1 cellular context compared by ENCODE assay signal in genomic region chr12:53984901-53985357, GRCh38.
TF ChIP-seq lines count a peak whose summit lies in the region.

TSS of gene HOXC10 (plus strand) at chr12:53985146. CDS start at chr12:53985260, 114 bp downstream.

TF ChIP-seq in HepG2, 621 proteins besides CTCF, POLR2A, EP300 and RAD21 (continued from another document and continues in another):
- no peak for TF ChIP-seq ZXDC (CRISPR knock-in tag; IDR thresholded peaks at IDR 0.05)
- TF ChIP-seq YEATS2 (CRISPR knock-in tag; IDR thresholded peaks at IDR 0.05; ENCODE audit: borderline replicate concordance) = no peak
- no peak for TF ChIP-seq ZNF775 (CRISPR knock-in tag; IDR thresholded peaks at IDR 0.05; ENCODE audit: borderline replicate concordance)
- TF ChIP-seq THRA (CRISPR knock-in tag; IDR thresholded peaks at IDR 0.05; ENCODE audit: borderline replicate concordance) = no peak
- TF ChIP-seq ZNF790 (CRISPR knock-in tag; IDR thresholded peaks at IDR 0.05; ENCODE audit: borderline replicate concordance) = no peak
- TF ChIP-seq SALL2 (CRISPR knock-in tag; IDR thresholded peaks at IDR 0.05) = no peak
- TF ChIP-seq ZNF850 (CRISPR knock-in tag; conservative IDR thresholded peaks at IDR 0.05) = no peak
- no peak for TF ChIP-seq ZSCAN31 (CRISPR knock-in tag; IDR thresholded peaks at IDR 0.05; ENCODE audit: low read depth)
- TF ChIP-seq HMGXB4 (CRISPR knock-in tag; IDR thresholded peaks at IDR 0.05; ENCODE audit: borderline replicate concordance in 1 of 2, low read depth in 1 of 2) = 0 out of 4 replicates have a peak, but pooled peaks of 1 of the 2 experiments have one; percentile 47
- TF ChIP-seq ZBTB7A (CRISPR knock-in tag; IDR thresholded peaks at IDR 0.05) = no peak
- TF ChIP-seq TCF7 (IDR thresholded peaks at IDR 0.05; ENCODE audit: low read depth) = no peak
- peak; percentile 76 for TF ChIP-seq CREM (IDR thresholded peaks at IDR 0.05)
- no peak for TF ChIP-seq CREM (CRISPR knock-in tag; IDR thresholded peaks at IDR 0.05)
- TF ChIP-seq ZSCAN25 (CRISPR knock-in tag; IDR thresholded peaks at IDR 0.05) = no peak
- TF ChIP-seq DNMT1 (CRISPR knock-in tag; IDR thresholded peaks at IDR 0.05) = no peak
- TF ChIP-seq ZNF570 (CRISPR knock-in tag; IDR thresholded peaks at IDR 0.05; ENCODE audit: borderline replicate concordance) = no peak
- TF ChIP-seq PITX1 (CRISPR knock-in tag; IDR thresholded peaks at IDR 0.05) = no peak
- TF ChIP-seq ZNF580 (CRISPR knock-in tag; IDR thresholded peaks at IDR 0.05; ENCODE audit: borderline replicate concordance, low read depth) = no peak
- 0 out of 2 replicates have a peak, but pooled peaks have one; percentile 24 for TF ChIP-seq GATAD1 (CRISPR knock-in tag; IDR thresholded peaks at IDR 0.05)
- TF ChIP-seq ZNF138 (CRISPR knock-in tag; IDR thresholded peaks at IDR 0.05; ENCODE audit: low read depth) = no peak
- TF ChIP-seq FOXO1 (CRISPR knock-in tag; IDR thresholded peaks at IDR 0.05) = no peak
- TF ChIP-seq NFRKB (IDR thresholded peaks at IDR 0.05) = no peak
- TF ChIP-seq TGIF2 (CRISPR knock-in tag; IDR thresholded peaks at IDR 0.05) = no peak
- TF ChIP-seq ZNF335 (CRISPR knock-in tag; IDR thresholded peaks at IDR 0.05) = no peak
- TF ChIP-seq ZNF800 (CRISPR knock-in tag; IDR thresholded peaks at IDR 0.05) = no peak
- no peak for TF ChIP-seq FOXC1 (CRISPR knock-in tag; IDR thresholded peaks at IDR 0.05; ENCODE audit: borderline replicate concordance)
- no peak for TF ChIP-seq SP4 (CRISPR knock-in tag; IDR thresholded peaks at IDR 0.05)
- no peak for TF ChIP-seq ZNF557 (CRISPR knock-in tag; IDR thresholded peaks at IDR 0.05)
- no peak for TF ChIP-seq ATM (IDR thresholded peaks at IDR 0.05; ENCODE audit: borderline replicate concordance)
- peak; percentile 93 for TF ChIP-seq FOSL2 (CRISPR knock-in tag; IDR thresholded peaks at IDR 0.05)
- 0 out of 2 replicates have a peak, but pooled peaks have one; percentile 28 for TF ChIP-seq KDM3A (CRISPR knock-in tag; IDR thresholded peaks at IDR 0.05; ENCODE audit: low read depth)
- no peak for TF ChIP-seq ZNF234 (CRISPR knock-in tag; conservative IDR thresholded peaks at IDR 0.05)
- TF ChIP-seq ZNF343 (CRISPR knock-in tag; IDR thresholded peaks at IDR 0.05) = no peak
- TF ChIP-seq HDAC1 (CRISPR knock-in tag; IDR thresholded peaks at IDR 0.05) = no peak
- TF ChIP-seq GRHL1 (CRISPR knock-in tag; conservative IDR thresholded peaks at IDR 0.05) = no peak
- TF ChIP-seq ATF7 (IDR thresholded peaks at IDR 0.05) = peak; percentile 14; the same call in 1 of the 2 replicates
- TF ChIP-seq ATF7 (CRISPR knock-in tag; IDR thresholded peaks at IDR 0.05) = no peak
- TF ChIP-seq ZNF180 (CRISPR knock-in tag; IDR thresholded peaks at IDR 0.05; ENCODE audit: borderline replicate concordance, low read depth) = no peak
- no peak for TF ChIP-seq MTERF4 (CRISPR knock-in tag; IDR thresholded peaks at IDR 0.05)
- TF ChIP-seq ESRRA (CRISPR knock-in tag; IDR thresholded peaks at IDR 0.05; ENCODE audit: low read depth) = no peak
- no peak for TF ChIP-seq ZNF816 (CRISPR knock-in tag; IDR thresholded peaks at IDR 0.05; ENCODE audit: borderline replicate concordance)
- TF ChIP-seq ZHX2 (IDR thresholded peaks at IDR 0.05; ENCODE audit: low read depth) = peak; percentile 64; the same call in 1 of the 2 replicates
- TF ChIP-seq ZHX2 (CRISPR knock-in tag; IDR thresholded peaks at IDR 0.05; ENCODE audit: borderline replicate concordance) = no peak
- TF ChIP-seq ATAD3A (CRISPR knock-in tag; IDR thresholded peaks at IDR 0.05) = no peak
- 0 out of 2 replicates have a peak, but pooled peaks have one; percentile 19 for TF ChIP-seq RXRB (CRISPR knock-in tag; IDR thresholded peaks at IDR 0.05; ENCODE audit: borderline replicate concordance)
- TF ChIP-seq ZBTB8A (CRISPR knock-in tag; IDR thresholded peaks at IDR 0.05; ENCODE audit: borderline replicate concordance, low read depth) = no peak
- TF ChIP-seq MLX (CRISPR knock-in tag; IDR thresholded peaks at IDR 0.05) = no peak
- TF ChIP-seq ATF1 (CRISPR knock-in tag; IDR thresholded peaks at IDR 0.05) = peak; percentile 56
- 0 out of 2 replicates have a peak, but pooled peaks have one; percentile 57 for TF ChIP-seq JUND (CRISPR knock-in tag; IDR thresholded peaks at IDR 0.05)
- TF ChIP-seq ZNF619 (CRISPR knock-in tag; IDR thresholded peaks at IDR 0.05) = no peak
